ENCODE assay signal across 11 cellular contexts in genomic region chr12:20588057-20588456, GRCh38.
DNase-seq lines count a peak whose midpoint lies in the region; ATAC-seq lines count a peak whose summit lies in the region.
"Had no signal": no experiment of that assay in that cellular context is flagged by ENCODE, and none has a peak within 500 bp of the region (broad histone marks: within the 10 kb centered on the region; RNA-seq: fewer than 3 reads in every experiment).

No MANE protein-coding gene starts in this region.

- H3K9me3 ChIP-seq in CD4-positive, alpha-beta memory T cell (ENCODE audit: control insufficient read depth in 1 of 2, low read length in 2 of 2) = no peaks in the 10 kb centered on the region

- no peaks in the 10 kb centered on the region for H3K4me1 ChIP-seq in CD4-positive, alpha-beta memory T cell (ENCODE audit: insufficient read depth, low read length)

- POLR2A ChIA-PET in CD4-positive, alpha-beta memory T cell (lab: Charles Lee; ENCODE audit: partially characterized antibody) = no interaction called here

- no peak overlapping the region for H3K27ac ChIP-seq in CD4-positive, alpha-beta memory T cell (ENCODE audit: low read depth, low read length)
- H3K27ac ChIP-seq: skin epidermis had no signal

- no peaks in the 10 kb centered on the region for H3K36me3 Mint-ChIP-seq in stimulated activated effector memory CD8-positive, alpha-beta T cell treated with anti-CD3 and anti-CD28 coated beads, Interleukin-12 subunit alpha, Interleukin-12 subunit beta, amount 100 ng/mL, for 72 hours
- no peaks in the 10 kb centered on the region for H3K36me3 Mint-ChIP-seq in CD4-positive, alpha-beta memory T cell
- no peaks in the 10 kb centered on the region for H3K36me3 Mint-ChIP-seq in stimulated activated naive B cell treated with anti-CD40 and anti-IgM and Interleukin-4, amounts not matched to agents 10 μg/mL and 1 μg/mL and 100 μg/mL, for 72 hours

- H3K4me3 Mint-ChIP-seq in stimulated activated effector memory CD8-positive, alpha-beta T cell treated with anti-CD3 and anti-CD28 coated beads, Interleukin-12 subunit alpha, Interleukin-12 subunit beta, amount 100 ng/mL, for 72 hours = no peak overlapping the region
- H3K4me3 Mint-ChIP-seq in CD4-positive, alpha-beta memory T cell = no peak overlapping the region
- no peak overlapping the region for H3K4me3 Mint-ChIP-seq in stimulated activated naive B cell treated with anti-CD40 and anti-IgM and Interleukin-4, amounts not matched to agents 10 μg/mL and 1 μg/mL and 100 μg/mL, for 72 hours

- no peaks in the 10 kb centered on the region for H3K9me3 Mint-ChIP-seq in stimulated activated effector memory CD8-positive, alpha-beta T cell treated with anti-CD3 and anti-CD28 coated beads, Interleukin-12 subunit alpha, Interleukin-12 subunit beta, amount 100 ng/mL, for 72 hours
- no peaks in the 10 kb centered on the region for H3K9me3 Mint-ChIP-seq in CD4-positive, alpha-beta memory T cell
- H3K9me3 Mint-ChIP-seq in stimulated activated naive B cell treated with anti-CD40 and anti-IgM and Interleukin-4, amounts not matched to agents 10 μg/mL and 1 μg/mL and 100 μg/mL, for 72 hours = no peaks in the 10 kb centered on the region

- H3K27me3 ChIP-seq in CD4-positive, alpha-beta memory T cell (ENCODE audit: insufficient read depth, low read length) = no peaks in the 10 kb centered on the region

- ATAC-seq in left ventricle myocardium superior (peak; percentile 69), GM21515 (IDR thresholded peaks at IDR 0.05; ENCODE audit: unreplicated experiment) (no peak)
- ATAC-seq in stimulated activated effector memory CD8-positive, alpha-beta T cell treated with anti-CD3 and anti-CD28 coated beads, Interleukin-12 subunit alpha, Interleukin-12 subunit beta, amount 100 ng/mL, for 72 hours = no peak
- no peak for ATAC-seq in stimulated activated naive B cell treated with anti-CD40 and anti-IgM and Interleukin-4, amounts not matched to agents 10 μg/mL and 1 μg/mL and 100 μg/mL, for 72 hours (replicated peaks)

- intact Hi-C loops in left ventricle myocardium superior (cut with micrococcal nuclease) = no loop called here
- intact Hi-C loops in CD4-positive, alpha-beta memory T cell (cut with micrococcal nuclease) = no loop called here

- DNase-seq in NCI-H1694 treated with DMSO at 0.1 percent for 48 hours (lab: John Stamatoyannopoulos, UW) (peak; percentile 84), SK-N-DZ (ENCODE audit: low spot score) (peak; percentile 96), left ventricle myocardium superior (no peak), retina (peak; percentile 75)
- DNase-seq in stimulated activated effector memory CD8-positive, alpha-beta T cell treated with anti-CD3 and anti-CD28 coated beads, Interleukin-12 subunit alpha, Interleukin-12 subunit beta, amount 100 ng/mL, for 72 hours (ENCODE audit: low spot score in 2 of 2) = no peak
- DNase-seq in CD4-positive, alpha-beta memory T cell = no peak
- DNase-seq in stimulated activated naive B cell treated with anti-CD40 and anti-IgM and Interleukin-4, amounts not matched to agents 10 μg/mL and 1 μg/mL and 100 μg/mL, for 72 hours = no peak
- DNase-seq: OCI-M1 had no signal

- CTCF ChIA-PET in CD4-positive, alpha-beta memory T cell (lab: Charles Lee; ENCODE audit: partially characterized antibody) = no interaction called here

- H3K4me3 ChIP-seq in CD4-positive, alpha-beta memory T cell (ENCODE audit: low read length in 2 of 2) = no peak overlapping the region
- H3K4me3 ChIP-seq: lung, skin epidermis had no signal

- no peak overlapping the region for H3K27ac Mint-ChIP-seq in stimulated activated effector memory CD8-positive, alpha-beta T cell treated with anti-CD3 and anti-CD28 coated beads, Interleukin-12 subunit alpha, Interleukin-12 subunit beta, amount 100 ng/mL, for 72 hours
- no peak overlapping the region for H3K27ac Mint-ChIP-seq in CD4-positive, alpha-beta memory T cell
- H3K27ac Mint-ChIP-seq in stimulated activated naive B cell treated with anti-CD40 and anti-IgM and Interleukin-4, amounts not matched to agents 10 μg/mL and 1 μg/mL and 100 μg/mL, for 72 hours = no peak overlapping the region

- H3K4me1 Mint-ChIP-seq in stimulated activated effector memory CD8-positive, alpha-beta T cell treated with anti-CD3 and anti-CD28 coated beads, Interleukin-12 subunit alpha, Interleukin-12 subunit beta, amount 100 ng/mL, for 72 hours = no peaks in the 10 kb centered on the region
- no peaks in the 10 kb centered on the region for H3K4me1 Mint-ChIP-seq in CD4-positive, alpha-beta memory T cell
- no peaks in the 10 kb centered on the region for H3K4me1 Mint-ChIP-seq in stimulated activated naive B cell treated with anti-CD40 and anti-IgM and Interleukin-4, amounts not matched to agents 10 μg/mL and 1 μg/mL and 100 μg/mL, for 72 hours

- peaks cover 0 to 1% of the 10 kb centered on the region in 2 donors for H3K27me3 Mint-ChIP-seq in CD4-positive, alpha-beta memory T cell
- no peaks in the 10 kb centered on the region for H3K27me3 Mint-ChIP-seq in stimulated activated naive B cell treated with anti-CD40 and anti-IgM and Interleukin-4, amounts not matched to agents 10 μg/mL and 1 μg/mL and 100 μg/mL, for 72 hours

- no peaks in the 10 kb centered on the region for H3K36me3 ChIP-seq in CD4-positive, alpha-beta memory T cell (ENCODE audit: insufficient read depth, low read length)

Comparison
In these comparisons a context has a peak if more than half of its experiments do, and no peak if none do; other contexts are left out.
1. DNase-seq: peak in NCI-H1694 treated with DMSO at 0.1 percent for 48 hours (single experiment), SK-N-DZ (single experiment) and retina (single experiment); none in left ventricle myocardium superior (single experiment), stimulated activated effector memory CD8-positive, alpha-beta T cell treated with anti-CD3 and anti-CD28 coated beads, Interleukin-12 subunit alpha, Interleukin-12 subunit beta, amount 100 ng/mL, for 72 hours (0 of 2), CD4-positive, alpha-beta memory T cell (0 of 5) and stimulated activated naive B cell treated with anti-CD40 and anti-IgM and Interleukin-4, amounts not matched to agents 10 μg/mL and 1 μg/mL and 100 μg/mL, for 72 hours (single experiment).